ENCODE assay signal across 8 cellular contexts in genomic region chr2:10028988-10029874, GRCh38. TPM values are rescaled to one million over a fixed set of nuclear protein-coding genes. Genes with fewer than 3 reads are reported as not detected.
DNase-seq lines count a peak whose midpoint lies in the region; ATAC-seq and TF ChIP-seq lines count a peak whose summit lies in the region.

No MANE protein-coding gene starts in this region.

- H3K79me2 ChIP-seq in osteoblast (ENCODE audit: insufficient read depth, low read length), result no peaks in the 10 kb centered on the region

- peak; percentile 31 for DNase-seq in activated CD4-positive, alpha-beta T cell treated with anti-CD3 and anti-CD28 coated beads, Interleukin-2, amount 10 ng/mL, durations not matched to agents 7 days and 5 days
- DNase-seq in epithelial cell of esophagus (ENCODE audit: low read depth), result peak; percentile 38
- DNase-seq in osteoblast (ENCODE audit: insufficient read length, low spot score, missing footprints), result peak; percentile 75
- DNase-seq in NCI-H226, result no peak
- no peak for DNase-seq in hippocampal formation (lab: John Stamatoyannopoulos, UW)
- DNase-seq in NCI-H2196 treated with DMSO at 0.1 percent for 48 hours (lab: John Stamatoyannopoulos, UW; ENCODE audit: unreplicated experiment), result no peak

- peak overlapping the region; percentile 83 for H3K27ac Mint-ChIP-seq in activated CD4-positive, alpha-beta T cell treated with anti-CD3 and anti-CD28 coated beads, Interleukin-2, amount 10 ng/mL, durations not matched to agents 7 days and 5 days

- no peak for TF ChIP-seq CTCF in epithelial cell of esophagus (IDR thresholded peaks at IDR 0.05; ENCODE audit: insufficient read depth, low read depth, low read length, missing control alignments)
- no peak for TF ChIP-seq CTCF in osteoblast (IDR thresholded peaks at IDR 0.05; ENCODE audit: extremely low read depth, low read depth, low read length)

- peak overlapping the region; percentile 6 for H3K4me3 Mint-ChIP-seq in activated CD4-positive, alpha-beta T cell treated with anti-CD3 and anti-CD28 coated beads, Interleukin-2, amount 10 ng/mL, durations not matched to agents 7 days and 5 days

- ATAC-seq in GM18520 (IDR thresholded peaks at IDR 0.05; ENCODE audit: unreplicated experiment) (peak; percentile 55), HG03159 (IDR thresholded peaks at IDR 0.05; ENCODE audit: unreplicated experiment) (peak; percentile 76)

- H3K4me1 Mint-ChIP-seq in activated CD4-positive, alpha-beta T cell treated with anti-CD3 and anti-CD28 coated beads, Interleukin-2, amount 10 ng/mL, durations not matched to agents 7 days and 5 days, result peaks cover 24% of the 10 kb centered on the region

- H3K36me3 Mint-ChIP-seq in activated CD4-positive, alpha-beta T cell treated with anti-CD3 and anti-CD28 coated beads, Interleukin-2, amount 10 ng/mL, durations not matched to agents 7 days and 5 days (ENCODE audit: low read depth), result no peaks in the 10 kb centered on the region

- H3K4me1 ChIP-seq in osteoblast (ENCODE audit: insufficient read depth, low read length), result no peaks in the 10 kb centered on the region

- no peaks in the 10 kb centered on the region for H3K9me3 Mint-ChIP-seq in activated CD4-positive, alpha-beta T cell treated with anti-CD3 and anti-CD28 coated beads, Interleukin-2, amount 10 ng/mL, durations not matched to agents 7 days and 5 days

- H3K4me2 ChIP-seq in osteoblast (ENCODE audit: insufficient read depth, low read length), result no peak overlapping the region

- POLR2A ChIA-PET in activated CD4-positive, alpha-beta T cell treated with anti-CD3 and anti-CD28 coated beads, Interleukin-2, amount 10 ng/mL, durations not matched to agents 7 days and 5 days (lab: Charles Lee), result no interaction called here

- H3K4me3 ChIP-seq in epithelial cell of esophagus (ENCODE audit: low read length), result no peak overlapping the region
- no peak overlapping the region for H3K4me3 ChIP-seq in osteoblast (ENCODE audit: insufficient read depth, low read length)

- H3K36me3 ChIP-seq in osteoblast (ENCODE audit: insufficient read depth, low read length), result no peaks in the 10 kb centered on the region

- H4K20me1 ChIP-seq in osteoblast (ENCODE audit: insufficient read depth, low read length), result no peaks in the 10 kb centered on the region

- no peak overlapping the region for H2AFZ ChIP-seq in osteoblast (ENCODE audit: low read length)

- no peaks in the 10 kb centered on the region for H3K9me3 ChIP-seq in osteoblast (ENCODE audit: low read depth, low read length)

- CTCF ChIA-PET in activated CD4-positive, alpha-beta T cell treated with anti-CD3 and anti-CD28 coated beads, Interleukin-2, amount 10 ng/mL, durations not matched to agents 7 days and 5 days (lab: Charles Lee), result interaction anchor here (0.5 to 1.5 kb wide), 8 partner anchors 9 to 469 kb away, joined by 3 to 5 read pairs (median 4); no protein-coding TSS in a partner anchor

- no peak overlapping the region for H3K27ac ChIP-seq in osteoblast (ENCODE audit: low read depth, low read length)

- H3K27me3 Mint-ChIP-seq in activated CD4-positive, alpha-beta T cell treated with anti-CD3 and anti-CD28 coated beads, Interleukin-2, amount 10 ng/mL, durations not matched to agents 7 days and 5 days, result no peaks in the 10 kb centered on the region

- H3K27me3 ChIP-seq in osteoblast (ENCODE audit: insufficient read depth, low read length), result peaks cover 3% of the 10 kb centered on the region

RNA-seq across cellular contexts. Expression of gene KLF11, which starts 14.1 kb away (rescaled TPM):
- 1 to 10 TPM; 7.2 to 8.6 TPM for total RNA-seq in activated CD4-positive, alpha-beta T cell treated with anti-CD3 and anti-CD28 coated beads, Interleukin-2, amount 10 ng/mL, durations not matched to agents 7 days and 5 days
- total RNA-seq in osteoblast, result 6.8 and 8.3 TPM in 2 replicates

RNA-seq across cellular contexts. Expression of gene CYS1, which starts 51.0 kb away (rescaled TPM):
- under 1 TPM; 0.15 to 0.17 TPM for total RNA-seq in activated CD4-positive, alpha-beta T cell treated with anti-CD3 and anti-CD28 coated beads, Interleukin-2, amount 10 ng/mL, durations not matched to agents 7 days and 5 days
- total RNA-seq in osteoblast, result 0.36 and 1.5 TPM in 2 replicates

Comparison
In these comparisons a context has a peak if more than half of its experiments do, and no peak if none do; other contexts are left out.
1. DNase-seq: peak in activated CD4-positive, alpha-beta T cell treated with anti-CD3 and anti-CD28 coated beads, Interleukin-2, amount 10 ng/mL, durations not matched to agents 7 days and 5 days (single experiment), epithelial cell of esophagus (single experiment) and osteoblast (single experiment); none in NCI-H226 (single experiment), hippocampal formation (0 of 2) and NCI-H2196 treated with DMSO at 0.1 percent for 48 hours (single experiment).